1 cellular context compared by ENCODE assay signal in genomic region chr2:37350917-37351316, GRCh38.
TF ChIP-seq lines count a peak whose summit lies in the region.

No MANE protein-coding gene starts in this region.

TF ChIP-seq in HepG2, 621 proteins besides CTCF, POLR2A, EP300 and RAD21 (continued from another document and continues in another):
- TF ChIP-seq, protein P1, sequence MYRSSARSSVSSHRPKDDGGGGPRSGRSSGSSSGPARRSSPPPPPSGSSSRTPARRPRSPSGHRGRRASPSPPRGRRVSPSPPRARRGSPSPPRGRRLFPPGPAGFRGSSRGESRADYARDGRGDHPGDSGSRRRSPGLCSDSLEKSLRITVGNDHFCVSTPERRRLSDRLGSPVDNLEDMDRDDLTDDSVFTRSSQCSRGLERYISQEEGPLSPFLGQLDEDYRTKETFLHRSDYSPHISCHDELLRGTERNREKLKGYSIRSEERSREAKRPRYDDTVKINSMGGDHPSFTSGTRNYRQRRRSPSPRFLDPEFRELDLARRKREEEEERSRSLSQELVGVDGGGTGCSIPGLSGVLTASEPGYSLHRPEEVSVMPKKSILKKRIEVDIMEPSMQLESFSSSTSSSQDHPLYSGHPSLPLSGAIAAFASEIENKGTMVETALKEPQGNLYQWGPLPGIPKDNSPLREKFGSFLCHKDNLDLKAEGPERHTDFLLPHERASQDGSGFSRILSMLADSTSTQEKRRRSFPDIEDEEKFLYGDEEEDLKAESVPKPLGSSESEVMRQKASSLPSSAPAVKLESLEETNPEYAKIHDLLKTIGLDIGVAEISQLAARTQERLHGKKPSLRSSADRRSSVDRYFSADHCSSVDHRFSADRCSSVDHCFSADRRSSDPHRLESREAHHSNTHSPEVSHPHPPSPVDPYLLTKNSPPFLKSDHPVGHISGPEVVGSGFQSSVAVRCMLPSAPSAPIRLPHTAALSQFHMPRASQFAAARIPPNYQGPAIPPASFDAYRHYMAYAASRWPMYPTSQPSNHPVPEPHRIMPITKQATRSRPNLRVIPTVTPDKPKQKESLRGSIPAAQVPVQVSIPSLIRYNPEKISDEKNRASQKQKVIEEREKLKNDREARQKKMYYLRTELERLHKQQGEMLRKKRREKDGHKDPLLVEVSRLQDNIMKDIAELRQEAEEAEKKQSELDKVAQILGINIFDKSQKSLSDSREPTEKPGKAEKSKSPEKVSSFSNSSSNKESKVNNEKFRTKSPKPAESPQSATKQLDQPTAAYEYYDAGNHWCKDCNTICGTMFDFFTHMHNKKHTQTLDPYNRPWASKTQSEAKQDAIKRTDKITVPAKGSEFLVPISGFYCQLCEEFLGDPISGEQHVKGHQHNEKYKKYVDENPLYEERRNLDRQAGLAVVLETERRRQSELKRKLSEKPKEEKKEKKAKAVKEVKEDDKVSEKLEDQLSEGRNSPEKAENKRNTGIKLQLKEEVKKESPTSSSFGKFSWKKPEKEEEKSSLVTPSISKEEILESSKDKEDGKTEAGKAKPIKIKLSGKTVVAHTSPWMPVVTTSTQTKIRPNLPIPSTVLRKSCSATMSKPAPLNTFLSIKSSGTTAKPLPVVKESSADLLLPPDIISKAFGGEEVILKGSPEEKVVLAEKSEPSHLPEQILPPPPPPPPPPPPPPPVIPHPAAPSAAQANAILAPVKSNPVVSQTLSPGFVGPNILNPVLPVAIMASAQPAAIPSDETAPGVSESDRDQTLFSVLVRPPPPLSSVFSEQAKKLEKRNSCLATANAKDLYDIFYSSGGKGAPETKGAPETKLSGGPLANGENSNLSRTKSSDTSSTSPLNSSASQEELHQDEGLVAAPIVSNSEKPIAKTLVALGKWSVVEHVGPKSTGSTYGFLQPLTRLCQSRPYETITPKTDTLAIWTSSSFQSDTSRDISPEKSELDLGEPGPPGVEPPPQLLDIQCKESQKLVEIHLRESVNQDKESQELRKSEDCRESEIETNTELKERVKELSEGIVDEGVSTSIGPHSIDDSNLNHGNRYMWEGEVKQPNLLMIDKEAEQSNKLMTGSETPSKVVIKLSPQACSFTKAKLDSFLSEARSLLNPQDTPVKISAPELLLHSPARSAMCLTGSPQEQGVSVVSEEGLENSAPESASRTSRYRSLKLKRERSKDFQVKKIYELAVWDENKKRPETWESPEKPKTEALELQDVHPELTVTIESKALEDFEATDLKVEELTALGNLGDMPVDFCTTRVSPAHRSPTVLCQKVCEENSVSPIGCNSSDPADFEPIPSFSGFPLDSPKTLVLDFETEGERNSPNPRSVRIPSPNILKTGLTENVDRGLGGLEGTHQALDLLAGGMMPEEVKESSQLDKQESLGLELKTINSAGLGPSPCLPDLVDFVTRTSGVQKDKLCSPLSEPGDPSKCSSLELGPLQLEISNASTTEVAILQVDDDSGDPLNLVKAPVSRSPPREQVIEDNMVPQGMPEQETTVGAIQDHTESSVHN (CRISPR knock-in tag; IDR thresholded peaks at IDR 0.05): no peak
- TF ChIP-seq ZNF607 (CRISPR knock-in tag; IDR thresholded peaks at IDR 0.05; ENCODE audit: borderline replicate concordance) (no peak), ZNF83 (CRISPR knock-in tag; IDR thresholded peaks at IDR 0.05; ENCODE audit: borderline replicate concordance) (no peak), ZNF879 (CRISPR knock-in tag; IDR thresholded peaks at IDR 0.05) (no peak), RBFOX2 (IDR thresholded peaks at IDR 0.05; ENCODE audit: low read depth, low read length) (no peak), ZNF781 (CRISPR knock-in tag; IDR thresholded peaks at IDR 0.05; ENCODE audit: borderline replicate concordance, not compliant biosample characterization) (no peak), GATAD1 (CRISPR knock-in tag; IDR thresholded peaks at IDR 0.05) (no peak), ZNF253 (CRISPR knock-in tag; IDR thresholded peaks at IDR 0.05; ENCODE audit: borderline replicate concordance) (no peak), ARID2 (CRISPR knock-in tag; IDR thresholded peaks at IDR 0.05; ENCODE audit: borderline replicate concordance) (no peak), ZNF740 (CRISPR knock-in tag; IDR thresholded peaks at IDR 0.05) (no peak), ATF7-NPFF (CRISPR knock-in tag; IDR thresholded peaks at IDR 0.05; ENCODE audit: low read depth) (no peak), ZSCAN30 (CRISPR knock-in tag; IDR thresholded peaks at IDR 0.05) (no peak), REL (CRISPR knock-in tag; conservative IDR thresholded peaks at IDR 0.05) (no peak), KIAA2018 (CRISPR knock-in tag; IDR thresholded peaks at IDR 0.05; ENCODE audit: borderline replicate concordance) (no peak), SOX13 (IDR thresholded peaks at IDR 0.05) (no peak), SOX13 (CRISPR knock-in tag; conservative IDR thresholded peaks at IDR 0.05 in 1 of 2, IDR thresholded peaks at IDR 0.05 in 1 of 2) (peak in 1 of 2 experiments; percentile 46; a peak in 1 of 4 replicates), ARNT (IDR thresholded peaks at IDR 0.05) (no peak), SP2 (CRISPR knock-in tag; IDR thresholded peaks at IDR 0.05) (no peak), TGIF2 (CRISPR knock-in tag; IDR thresholded peaks at IDR 0.05) (no peak), ZNF383 (CRISPR knock-in tag; IDR thresholded peaks at IDR 0.05; ENCODE audit: borderline replicate concordance) (no peak), ZC3H13 (CRISPR knock-in tag; IDR thresholded peaks at IDR 0.05) (no peak), RERE (CRISPR knock-in tag; IDR thresholded peaks at IDR 0.05; ENCODE audit: low read depth) (0 out of 2 replicates have a peak, but pooled peaks have one; percentile 21), ZNF784 (CRISPR knock-in tag; IDR thresholded peaks at IDR 0.05; ENCODE audit: borderline replicate concordance) (no peak)
- TF ChIP-seq, protein P2, sequence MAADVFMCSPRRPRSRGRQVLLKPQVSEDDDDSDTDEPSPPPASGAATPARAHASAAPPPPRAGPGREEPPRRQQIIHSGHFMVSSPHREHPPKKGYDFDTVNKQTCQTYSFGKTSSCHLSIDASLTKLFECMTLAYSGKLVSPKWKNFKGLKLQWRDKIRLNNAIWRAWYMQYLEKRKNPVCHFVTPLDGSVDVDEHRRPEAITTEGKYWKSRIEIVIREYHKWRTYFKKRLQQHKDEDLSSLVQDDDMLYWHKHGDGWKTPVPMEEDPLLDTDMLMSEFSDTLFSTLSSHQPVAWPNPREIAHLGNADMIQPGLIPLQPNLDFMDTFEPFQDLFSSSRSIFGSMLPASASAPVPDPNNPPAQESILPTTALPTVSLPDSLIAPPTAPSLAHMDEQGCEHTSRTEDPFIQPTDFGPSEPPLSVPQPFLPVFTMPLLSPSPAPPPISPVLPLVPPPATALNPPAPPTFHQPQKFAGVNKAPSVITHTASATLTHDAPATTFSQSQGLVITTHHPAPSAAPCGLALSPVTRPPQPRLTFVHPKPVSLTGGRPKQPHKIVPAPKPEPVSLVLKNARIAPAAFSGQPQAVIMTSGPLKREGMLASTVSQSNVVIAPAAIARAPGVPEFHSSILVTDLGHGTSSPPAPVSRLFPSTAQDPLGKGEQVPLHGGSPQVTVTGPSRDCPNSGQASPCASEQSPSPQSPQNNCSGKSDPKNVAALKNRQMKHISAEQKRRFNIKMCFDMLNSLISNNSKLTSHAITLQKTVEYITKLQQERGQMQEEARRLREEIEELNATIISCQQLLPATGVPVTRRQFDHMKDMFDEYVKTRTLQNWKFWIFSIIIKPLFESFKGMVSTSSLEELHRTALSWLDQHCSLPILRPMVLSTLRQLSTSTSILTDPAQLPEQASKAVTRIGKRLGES (CRISPR knock-in tag; IDR thresholded peaks at IDR 0.05; ENCODE audit: borderline replicate concordance): no peak
